Comparison of ENCODE assay signal across 16 cellular contexts in genomic region chr6:135852775-135853174, GRCh38. TPM values are rescaled to one million over a fixed set of nuclear protein-coding genes. Genes with fewer than 3 reads are reported as not detected.
A peak's percentile ranks its signal among the peaks of the same experiment; 100 is the strongest.
DNase-seq lines count a peak whose midpoint lies in the region; ATAC-seq and TF ChIP-seq lines count a peak whose summit lies in the region.
"Had no signal": no experiment of that assay in that cellular context is flagged by ENCODE, and none has a peak within 500 bp of the region (broad histone marks: within the 10 kb centered on the region; RNA-seq: fewer than 3 reads in every experiment).

No MANE protein-coding gene starts in this region.

- POLR2A ChIA-PET in naive thymus-derived CD8-positive, alpha-beta T cell (lab: Charles Lee), result interaction anchor here (0.8 to 2.2 kb wide), 3 partner anchors 28 to 436 kb away, joined by 3 to 11 read pairs (median 5); partner anchors contain the start of gene BCLAF1

- peak overlapping the region; percentile 67 for H3K4me3 ChIP-seq in left ventricle myocardium inferior
- peak overlapping the region; percentile 73 for H3K4me3 ChIP-seq in endocrine pancreas (ENCODE audit: control insufficient read depth, insufficient read depth, low read length)
- peak overlapping the region; percentile 31 to 34 for H3K4me3 ChIP-seq in uterus
- H3K4me3 ChIP-seq: BLaER1, SJSA1 had no signal

- ATAC-seq in Right ventricle myocardium superior (ENCODE audit: poor library complexity) (no peak), HG02973 (IDR thresholded peaks at IDR 0.05; ENCODE audit: unreplicated experiment) (no peak), HG02588 (IDR thresholded peaks at IDR 0.05; ENCODE audit: unreplicated experiment) (no peak)
- no peak for ATAC-seq in naive thymus-derived CD8-positive, alpha-beta T cell
- ATAC-seq: natural killer cell treated with Interleukin-12 subunit alpha and Interleukin-12 subunit beta and Interleukin-15 and Interleukin-18, amount 100 ng/mL, for 72 hours had no signal

- H3K36me3 Mint-ChIP-seq in naive thymus-derived CD8-positive, alpha-beta T cell, result no peaks in the 10 kb centered on the region
- H3K36me3 Mint-ChIP-seq: activated naive CD4-positive, alpha-beta T cell treated with anti-CD3 and anti-CD28 coated beads, Interleukin-2, amount 50 U/mL, for 24 hours; natural killer cell treated with Interleukin-12 subunit alpha and Interleukin-12 subunit beta and Interleukin-15 and Interleukin-18, amount 100 ng/mL, for 72 hours had no signal

- no peaks in the 10 kb centered on the region for H3K9me3 Mint-ChIP-seq in naive thymus-derived CD8-positive, alpha-beta T cell
- H3K9me3 Mint-ChIP-seq: activated naive CD4-positive, alpha-beta T cell treated with anti-CD3 and anti-CD28 coated beads, Interleukin-2, amount 50 U/mL, for 24 hours; natural killer cell treated with Interleukin-12 subunit alpha and Interleukin-12 subunit beta and Interleukin-15 and Interleukin-18, amount 100 ng/mL, for 72 hours had no signal

- peak overlapping the region in 3 of 10 donors; percentile 18 to 96 (median 79) for H3K27ac Mint-ChIP-seq in naive thymus-derived CD8-positive, alpha-beta T cell
- H3K27ac Mint-ChIP-seq: activated naive CD4-positive, alpha-beta T cell treated with anti-CD3 and anti-CD28 coated beads, Interleukin-2, amount 50 U/mL, for 24 hours had no signal

- H3K27me3 ChIP-seq in left ventricle myocardium inferior (ENCODE audit: low read depth) (no peaks in the 10 kb centered on the region), endocrine pancreas (ENCODE audit: control insufficient read depth, insufficient read depth, low read length) (no peaks in the 10 kb centered on the region), uterus (no peaks in the 10 kb centered on the region)
- H3K27me3 ChIP-seq: BLaER1 had no signal

- TF ChIP-seq CTCF in left ventricle myocardium inferior (IDR thresholded peaks at IDR 0.05; ENCODE audit: borderline replicate concordance), result no peak
- TF ChIP-seq CTCF in uterus (IDR thresholded peaks at IDR 0.05), result no peak

- H3K36me3 ChIP-seq in left ventricle myocardium inferior (no peaks in the 10 kb centered on the region), endocrine pancreas (ENCODE audit: control insufficient read depth, insufficient read depth, low read length) (no peaks in the 10 kb centered on the region), uterus (no peaks in the 10 kb centered on the region)
- H3K36me3 ChIP-seq: BLaER1, SJSA1 had no signal

- H3K27ac ChIP-seq in left ventricle myocardium inferior (replicated peaks) (peak overlapping the region; percentile 81), uterus (peak overlapping the region; percentile 61 to 81)
- H3K27ac ChIP-seq: BLaER1, SJSA1 had no signal

- no peak overlapping the region for H3K9ac ChIP-seq in endocrine pancreas (ENCODE audit: control insufficient read depth, insufficient read depth, low read length)
- H3K9ac ChIP-seq: BLaER1 had no signal

- intact Hi-C loops in left ventricle myocardium inferior (cut with micrococcal nuclease) (no loop called here), Right ventricle myocardium superior (cut with DNase I) (no loop called here), uterus (cut with DNase I; ENCODE audit: low total_unique reads) (no loop called here), posterior vena cava (cut with DNase I) (no loop called here)

- DNase-seq in left ventricle myocardium inferior, result no peak
- no peak for DNase-seq in Right ventricle myocardium superior
- no peak for DNase-seq in naive thymus-derived CD8-positive, alpha-beta T cell
- DNase-seq in uterus, result no peak
- DNase-seq in posterior vena cava (ENCODE audit: low spot score), result no peak
- DNase-seq: effector memory CD4-positive, alpha-beta T cell; GF-D8; NCI-H1105 treated with DMSO at 0.1 percent for 48 hours; NCI-H82 had no signal

- peak overlapping the region in 6 of 10 donors; percentile 26 to 73 (median 35) for H3K4me3 Mint-ChIP-seq in naive thymus-derived CD8-positive, alpha-beta T cell
- H3K4me3 Mint-ChIP-seq: natural killer cell treated with Interleukin-12 subunit alpha and Interleukin-12 subunit beta and Interleukin-15 and Interleukin-18, amount 100 ng/mL, for 72 hours had no signal

- no peak for TF ChIP-seq POLR2A in uterus (IDR thresholded peaks at IDR 0.05)

- H3K4me1 ChIP-seq in left ventricle myocardium inferior, result peaks cover 32% of the 10 kb centered on the region
- H3K4me1 ChIP-seq in endocrine pancreas (ENCODE audit: control insufficient read depth, insufficient read depth, low read length), result no peaks in the 10 kb centered on the region
- no peaks in the 10 kb centered on the region for H3K4me1 ChIP-seq in uterus

- no peaks in the 10 kb centered on the region for H3K27me3 Mint-ChIP-seq in naive thymus-derived CD8-positive, alpha-beta T cell
- H3K27me3 Mint-ChIP-seq: activated naive CD4-positive, alpha-beta T cell treated with anti-CD3 and anti-CD28 coated beads, Interleukin-2, amount 50 U/mL, for 24 hours had no signal

- peaks cover 1 to 43% (median 29%) of the 10 kb centered on the region in 4 donors for H3K4me1 Mint-ChIP-seq in naive thymus-derived CD8-positive, alpha-beta T cell

- H3K9me3 ChIP-seq in left ventricle myocardium inferior (replicated peaks) (no peaks in the 10 kb centered on the region), endocrine pancreas (ENCODE audit: control insufficient read depth, low read length) (no peaks in the 10 kb centered on the region), uterus (no peaks in the 10 kb centered on the region)
- H3K9me3 ChIP-seq: BLaER1, SJSA1 had no signal

RNA-seq across cellular contexts. Expression of gene PDE7B, which starts 1.3 kb away (rescaled TPM):
- total RNA-seq in left ventricle myocardium inferior, result 12.6 TPM
- total RNA-seq in Right ventricle myocardium superior, result 18.6 TPM
- under 1 TPM; 0.44 to 0.49 TPM for total RNA-seq in naive thymus-derived CD8-positive, alpha-beta T cell
- polyA plus RNA-seq in naive thymus-derived CD8-positive, alpha-beta T cell, result under 1 TPM; 0.12 to 0.39 (median 0.25) TPM
- total RNA-seq in uterus, result 10 to 100 TPM; 15.4 to 28.6 (median 18.8) TPM
- total RNA-seq in posterior vena cava, result 1 to 10 TPM; 5.9 to 7.2 TPM
- total RNA-seq: SJSA1 had no signal
